10 cellular contexts compared by ENCODE assay signal in the genomic region with DNA sequence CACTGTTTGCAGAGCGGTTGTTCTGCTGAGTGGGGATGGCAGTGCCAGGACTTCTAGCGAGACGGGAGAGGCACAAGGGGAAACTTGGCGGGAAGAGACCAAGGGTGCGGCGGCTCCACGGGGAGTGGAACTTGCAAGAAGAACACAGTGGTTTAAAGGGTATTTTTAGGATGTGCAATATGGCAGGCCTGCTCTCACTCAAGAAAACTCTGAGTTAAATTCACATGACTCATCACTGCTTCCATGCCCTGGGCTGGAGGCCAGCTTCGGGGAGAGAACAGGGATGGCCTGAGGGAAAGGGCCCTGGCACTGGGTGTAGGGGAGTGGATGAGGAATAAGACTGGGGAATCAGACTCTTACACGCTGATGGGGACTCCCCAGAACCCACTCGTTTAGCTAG. TPM values are rescaled to one million over a fixed set of nuclear protein-coding genes. Genes with fewer than 3 reads are reported as not detected.
DNase-seq lines count a peak whose midpoint lies in the region; ATAC-seq and TF ChIP-seq lines count a peak whose summit lies in the region.
"Had no signal": no experiment of that assay in that cellular context is flagged by ENCODE, and none has a peak within 500 bp of the region (broad histone marks: within the 10 kb centered on the region; RNA-seq: fewer than 3 reads in every experiment).

No MANE protein-coding gene starts in this region.

- POLR2A ChIA-PET in Panc1 (lab: Charles Lee) (no interaction called here), OCI-LY7 (lab: Charles Lee) (no interaction called here)

- no peaks in the 10 kb centered on the region for H3K79me2 ChIP-seq in OCI-LY7 (ENCODE audit: insufficient read depth, low read depth, low read length)

- H3K4me2 ChIP-seq in OCI-LY7 (ENCODE audit: low read length), result no peak overlapping the region

- in situ Hi-C loops in Panc1 (cut with HindIII; ENCODE audit: low pct_unique_long_range_greater_than_20kb, low sequenced_read_pairs), result no loop called here

- WGBS in psoas muscle, 3 donors, result 38 to 70% (median 49%) methylated on average over 10 of the region's 10 CpGs

- H2AFZ ChIP-seq in OCI-LY7 (ENCODE audit: low read length), result no peak overlapping the region

- H3K27me3 Mint-ChIP-seq in CD14-positive monocyte (ENCODE audit: low read depth in 3 of 3), result peaks cover 0 to 10% (median 0%) of the 10 kb centered on the region in 3 donors

- peaks cover 81% of the 10 kb centered on the region for H3K4me1 Mint-ChIP-seq in CD14-positive monocyte

- H3K27ac ChIP-seq in Panc1 (ENCODE audit: low read length) (no peak overlapping the region), psoas muscle (no peak overlapping the region), OCI-LY7 (ENCODE audit: low read depth, low read length, poor library complexity, severe bottlenecking) (no peak overlapping the region)

- intact Hi-C loops in CD14-positive monocyte (cut with micrococcal nuclease), result no loop called here
- intact Hi-C loops in Panc1 (cut with micrococcal nuclease; ENCODE audit: unreplicated experiment), result loop anchor here (10.0 kb wide), 1 partner anchor 59 kb away; no protein-coding TSS in a partner anchor
- intact Hi-C loops in psoas muscle (cut with DNase I), result no loop called here
- intact Hi-C loops in OCI-LY7 (cut with micrococcal nuclease; ENCODE audit: unreplicated experiment), result no loop called here

- H3K9me3 Mint-ChIP-seq in CD14-positive monocyte, result peaks cover 0 to 8% (median 3%) of the 10 kb centered on the region in 7 donors

- H3K27me3 ChIP-seq in Panc1 (ENCODE audit: control insufficient read depth, insufficient read depth, low read length), result peaks cover 7% of the 10 kb centered on the region
- H3K27me3 ChIP-seq in psoas muscle (ENCODE audit: insufficient read depth in 3 of 3, low read length in 2 of 3), result no peaks in the 10 kb centered on the region

- H3K4me3 ChIP-seq in Panc1 (ENCODE audit: low read depth in 2 of 2, low read length in 2 of 2), result no peak overlapping the region
- H3K4me3 ChIP-seq in fibroblast of pulmonary artery (replicated peaks; ENCODE audit: low read depth, low read length), result no peak overlapping the region
- H3K4me3 ChIP-seq in psoas muscle, result no peak overlapping the region
- no peak overlapping the region for H3K4me3 ChIP-seq in OCI-LY7 (ENCODE audit: low read depth, low read length, poor library complexity, severe bottlenecking)

- peak; percentile 82 for ATAC-seq in Panc1
- peak in 3 of 4 donors; percentile 45 to 75 (median 57) for ATAC-seq in psoas muscle
- no peak for ATAC-seq in GM18502 (IDR thresholded peaks at IDR 0.05; ENCODE audit: poor library complexity, unreplicated experiment)

- no peaks in the 10 kb centered on the region for H4K20me1 ChIP-seq in OCI-LY7 (ENCODE audit: insufficient read depth, low read length)

- BruUV-seq in Panc1 (replicated peaks; lab: Mats Ljungman, UMichigan), result no TSS peak
- no TSS peak for BruUV-seq in OCI-LY7 (replicated peaks; lab: Mats Ljungman, UMichigan)

- H3K36me3 ChIP-seq in Panc1 (ENCODE audit: control insufficient read depth, insufficient read depth, low read length) (no peaks in the 10 kb centered on the region), psoas muscle (ENCODE audit: insufficient read depth in 1 of 2, low read depth in 1 of 2) (no peaks in the 10 kb centered on the region), OCI-LY7 (ENCODE audit: insufficient read depth, low read length) (no peaks in the 10 kb centered on the region)

- CTCF ChIA-PET in Panc1 (lab: Charles Lee) (interaction anchor here (0.6 kb wide), 1 partner anchor 104 kb away, joined by 7 read pairs; no protein-coding TSS in a partner anchor), OCI-LY7 (lab: Charles Lee; ENCODE audit: unreplicated experiment) (no interaction called here)

- H3K4me1 ChIP-seq in Panc1 (ENCODE audit: control insufficient read depth, insufficient read depth, low read length) (0 out of 2 replicates have a peak, but pooled peaks cover 3% of the 10 kb centered on the region), psoas muscle (no peaks in the 10 kb centered on the region), OCI-LY7 (ENCODE audit: insufficient read depth, low read length, poor library complexity, severe bottlenecking) (peaks cover 17% of the 10 kb centered on the region)

- DNase-seq in CD14-positive monocyte (ENCODE audit: low spot score) (no peak), Panc1 (ENCODE audit: low read depth, low spot score) (no peak), fibroblast of pulmonary artery (ENCODE audit: low read depth) (peak; percentile 69), psoas muscle (peak in 1 of 2 donors; percentile 51), HUDEP-2 (lab: John Stamatoyannopoulos, UW; ENCODE audit: unreplicated experiment in 76 of 76) (no peak), COLO668 (lab: John Stamatoyannopoulos, UW; ENCODE audit: unreplicated experiment) (no peak), OCI-LY7 (ENCODE audit: low spot score) (no peak)
- DNase-seq: activated naive CD4-positive, alpha-beta T cell; T1000 had no signal

- no peaks in the 10 kb centered on the region for H3K9me2 ChIP-seq in OCI-LY7 (ENCODE audit: insufficient read depth, low read length)

- peak overlapping the region in 5 of 7 donors; percentile 2 to 90 (median 69) for H3K27ac Mint-ChIP-seq in CD14-positive monocyte

- H3K36me3 Mint-ChIP-seq in CD14-positive monocyte, result peaks cover 28 to 40% of the 10 kb centered on the region in 2 donors

- H3K4me3 Mint-ChIP-seq in CD14-positive monocyte, result no peak overlapping the region

- H3K9me3 ChIP-seq in Panc1 (ENCODE audit: control insufficient read depth, insufficient read depth, low read depth, low read length) (no peaks in the 10 kb centered on the region), psoas muscle (no peaks in the 10 kb centered on the region), OCI-LY7 (ENCODE audit: low read length) (no peaks in the 10 kb centered on the region)

- TF ChIP-seq CTCF in CD14-positive monocyte (IDR thresholded peaks at IDR 0.05) (no peak), Panc1 (IDR thresholded peaks at IDR 0.05) (no peak), fibroblast of pulmonary artery (IDR thresholded peaks at IDR 0.05; ENCODE audit: low read length, missing control alignments) (no peak), psoas muscle (IDR thresholded peaks at IDR 0.05) (no peak), OCI-LY7 (conservative IDR thresholded peaks at IDR 0.05; ENCODE audit: low read length) (no peak)

RNA-seq across cellular contexts. Expression of a gene that starts 13.3 kb away (rescaled TPM):
- polyA plus RNA-seq in CD14-positive monocyte (under 1 TPM; 0.41 to 0.50 TPM), psoas muscle (not detected)
- total RNA-seq in Panc1 (2021; ENCODE audit: unreplicated experiment) (not detected), psoas muscle (not detected), OCI-LY7 (2022) (not detected in 2 replicates)
- polyA plus RNA-seq in Panc1 (2012; ENCODE audit: insufficient read length), result not detected
- total RNA-seq in OCI-LY7 (2014; rRNA removed; shearing (Covaris generic)), result not detected in 2 replicates

RNA-seq across cellular contexts. Expression of a gene that starts 18.2 kb away (rescaled TPM):
- polyA plus RNA-seq in CD14-positive monocyte (100 to 1,000 TPM in 1 of 2 donors, 10 to 100 TPM in 1; 65.0 to 122 TPM), psoas muscle (under 1 TPM; 0.09 to 0.27 (median 0.21) TPM)
- total RNA-seq in Panc1 (2021; ENCODE audit: unreplicated experiment) (not detected), psoas muscle (under 1 TPM in 3 of 4 donors, not detected in 1; 0.21 to 0.50 (median 0.49) TPM), OCI-LY7 (2022) (not detected in 2 replicates)
- not detected for polyA plus RNA-seq in Panc1 (2012; ENCODE audit: insufficient read length)
- not detected in 2 replicates for total RNA-seq in OCI-LY7 (2014; rRNA removed; shearing (Covaris generic))

RNA-seq across cellular contexts. Expression of a gene that starts 38.1 kb away (rescaled TPM):
- 100 to 1,000 TPM in 1 of 2 donors, 10 to 100 TPM in 1; 84.7 to 148 TPM for polyA plus RNA-seq in CD14-positive monocyte
- total RNA-seq in Panc1 (2021; ENCODE audit: unreplicated experiment), result not detected
- not detected for polyA plus RNA-seq in Panc1 (2012; ENCODE audit: insufficient read length)
- total RNA-seq in psoas muscle, result not detected
- polyA plus RNA-seq in psoas muscle, result not detected
- not detected in 2 replicates for total RNA-seq in OCI-LY7 (2014; rRNA removed; shearing (Covaris generic))
- not detected in 2 replicates for total RNA-seq in OCI-LY7 (2022)

RNA-seq across cellular contexts. Expression of a gene that starts 59.4 kb away (rescaled TPM):
- 100 to 1,000 TPM in 1 of 2 donors, 10 to 100 TPM in 1; 93.1 to 141 TPM for polyA plus RNA-seq in CD14-positive monocyte
- not detected for total RNA-seq in Panc1 (2021; ENCODE audit: unreplicated experiment)
- polyA plus RNA-seq in Panc1 (2012; ENCODE audit: insufficient read length), result not detected
- total RNA-seq in psoas muscle, result under 1 TPM; 0.32 to 0.44 (median 0.41) TPM
- under 1 TPM; 0.03 to 0.27 (median 0.18) TPM for polyA plus RNA-seq in psoas muscle
- not detected in 2 replicates for total RNA-seq in OCI-LY7 (2014; rRNA removed; shearing (Covaris generic))
- total RNA-seq in OCI-LY7 (2022), result not detected in 2 replicates
